In the genomic region with DNA sequence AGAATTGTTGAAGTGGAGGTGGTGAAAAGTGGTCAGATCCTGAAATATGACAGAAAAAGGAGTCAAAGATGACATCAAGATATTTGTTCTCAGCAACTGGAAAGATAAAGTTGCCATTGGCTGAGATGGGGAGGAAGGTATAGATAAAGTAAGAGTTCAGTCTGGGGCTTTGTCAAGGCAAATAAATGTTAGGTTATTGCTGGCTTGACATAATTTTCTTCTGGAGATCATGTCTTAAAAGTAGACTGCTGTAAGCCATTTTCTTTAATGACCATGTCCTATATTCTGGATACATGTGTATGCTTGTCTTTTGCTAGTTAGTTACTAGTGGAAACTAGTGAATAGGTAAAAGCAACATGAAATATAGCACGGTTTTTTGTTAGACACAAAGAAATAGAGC, we compare ENCODE assay signal across 27 cellular contexts.
"Had no signal": no experiment of that assay in that cellular context is flagged by ENCODE, and none has a peak within 500 bp of the region (broad histone marks: within the 10 kb centered on the region; RNA-seq: fewer than 3 reads in every experiment).

No MANE protein-coding gene starts in this region.

- H3K27me3 ChIP-seq: colonic mucosa, dorsolateral prefrontal cortex, esophagus muscularis mucosa, gastroesophageal sphincter, stomach, suprapubic skin had no signal

- H3K27me3 Mint-ChIP-seq: activated CD4-positive, alpha-beta T cell treated with anti-CD3 and anti-CD28 coated beads, Interleukin-2, amount 10 ng/mL, durations not matched to agents 7 days and 5 days; activated naive CD4-positive, alpha-beta T cell treated with anti-CD3 and anti-CD28 coated beads, Interleukin-2, amount 50 U/mL, for 24 hours; brain; stimulated activated memory B cell treated with anti-CD40 and anti-IgM and Interleukin-4, amounts not matched to agents 10 μg/mL and 1 μg/mL and 100 μg/mL, for 72 hours; type B pancreatic cell had no signal

- H2AFZ ChIP-seq: parathyroid adenoma had no signal

- ATAC-seq: activated CD4-positive, CD25-positive, alpha-beta regulatory T cell treated with anti-CD3 and anti-CD28 coated beads, Interleukin-2, amount 50 U/mL, for 24 hours; gastroesophageal sphincter; left ventricle myocardium superior; mucosa of descending colon; sciatic nerve; stimulated activated memory B cell treated with anti-CD40 and anti-IgM and Interleukin-4, amounts not matched to agents 10 μg/mL and 1 μg/mL and 100 μg/mL, for 72 hours had no signal

- H3K27ac ChIP-seq: colonic mucosa, dorsolateral prefrontal cortex, esophagus muscularis mucosa, gastroesophageal sphincter, parathyroid adenoma, suprapubic skin, VCaP had no signal

- H3K4me3 Mint-ChIP-seq: activated CD4-positive, alpha-beta T cell treated with anti-CD3 and anti-CD28 coated beads, Interleukin-2, amount 10 ng/mL, durations not matched to agents 7 days and 5 days; activated naive CD4-positive, alpha-beta T cell treated with anti-CD3 and anti-CD28 coated beads, Interleukin-2, amount 50 U/mL, for 24 hours; brain; stimulated activated memory B cell treated with anti-CD40 and anti-IgM and Interleukin-4, amounts not matched to agents 10 μg/mL and 1 μg/mL and 100 μg/mL, for 72 hours; type B pancreatic cell had no signal

- H3K9me3 ChIP-seq: colonic mucosa, esophagus muscularis mucosa, gastroesophageal sphincter, mucosa of descending colon, stomach, suprapubic skin had no signal

- H3K4me1 ChIP-seq: colonic mucosa, parathyroid adenoma had no signal

- H3K9ac ChIP-seq: parathyroid adenoma had no signal

- H3K27ac Mint-ChIP-seq: activated CD4-positive, alpha-beta T cell treated with anti-CD3 and anti-CD28 coated beads, Interleukin-2, amount 10 ng/mL, durations not matched to agents 7 days and 5 days; activated naive CD4-positive, alpha-beta T cell treated with anti-CD3 and anti-CD28 coated beads, Interleukin-2, amount 50 U/mL, for 24 hours; brain; stimulated activated memory B cell treated with anti-CD40 and anti-IgM and Interleukin-4, amounts not matched to agents 10 μg/mL and 1 μg/mL and 100 μg/mL, for 72 hours; type B pancreatic cell had no signal

- H3K4me3 ChIP-seq: colonic mucosa, dorsolateral prefrontal cortex, mucosa of descending colon, stomach, suprapubic skin had no signal

- DNase-seq: activated CD4-positive, alpha-beta T cell treated with anti-CD3 and anti-CD28 coated beads, Interleukin-2, amount 10 ng/mL, durations not matched to agents 7 days and 5 days; activated gamma-delta T cell treated with Interleukin-2 at 50 U/mL for 16 hours; activated T-cell treated with anti-CD3 and anti-CD28 coated beads, Interleukin-2, amount 50 U/mL, for 1 hour; aorta; central memory CD4-positive, alpha-beta T cell; colonic mucosa; dorsolateral prefrontal cortex; head of caudate nucleus; hypothalamus; left ventricle myocardium superior; mesendoderm; mucosa of descending colon; nucleus accumbens; small intestine; stimulated activated CD4-positive, alpha-beta T cell treated with anti-CD3 and anti-CD28 coated beads, Interleukin-2, amount 100 ng/mL, for 24 hours; stomach had no signal

- H3K36me3 ChIP-seq: colonic mucosa had no signal

- H3K9me3 Mint-ChIP-seq: activated naive CD4-positive, alpha-beta T cell treated with anti-CD3 and anti-CD28 coated beads, Interleukin-2, amount 50 U/mL, for 24 hours; stimulated activated memory B cell treated with anti-CD40 and anti-IgM and Interleukin-4, amounts not matched to agents 10 μg/mL and 1 μg/mL and 100 μg/mL, for 72 hours had no signal
